In genomic region chr7:32298403-32299132, GRCh38 we compare ENCODE assay signal across 8 cellular contexts.
A peak's percentile ranks its signal among the peaks of the same experiment; 100 is the strongest.
DNase-seq lines count a peak whose midpoint lies in the region; ATAC-seq, FAIRE-seq and TF ChIP-seq lines count a peak whose summit lies in the region.

No MANE protein-coding gene starts in this region.

- H3K4me3 ChIP-seq in coronary artery (peak overlapping the region; percentile 67), mesodermal cell (ENCODE audit: extremely low read depth, insufficient read depth, low read length, poor library complexity, severe bottlenecking) (peak overlapping the region; percentile 50)

- ATAC-seq in activated T-cell treated with anti-CD3 and anti-CD28 coated beads, Interleukin-2, amount 50 U/mL, for 72 hours (replicated peaks in 1 of 2), result no peak
- ATAC-seq in GM21390 (IDR thresholded peaks at IDR 0.05; ENCODE audit: unreplicated experiment), result no peak
- ATAC-seq in effector memory CD8-positive, alpha-beta T cell (replicated peaks), result no peak

- H3K4me3 Mint-ChIP-seq in activated T-cell treated with anti-CD3 and anti-CD28 coated beads, Interleukin-2, amount 50 U/mL, for 72 hours, result peak overlapping the region; percentile 51 to 73
- H3K4me3 Mint-ChIP-seq in effector memory CD8-positive, alpha-beta T cell, result no peak overlapping the region

- H3K9me3 ChIP-seq in mesodermal cell (ENCODE audit: control insufficient read depth, low read length), result no peaks in the 10 kb centered on the region

- H3K36me3 ChIP-seq in mesodermal cell (ENCODE audit: control insufficient read depth, insufficient read depth, low read length), result no peaks in the 10 kb centered on the region

- H3K27ac Mint-ChIP-seq in activated T-cell treated with anti-CD3 and anti-CD28 coated beads, Interleukin-2, amount 50 U/mL, for 72 hours, result no peak overlapping the region
- H3K27ac Mint-ChIP-seq in effector memory CD8-positive, alpha-beta T cell, result no peak overlapping the region

- DNase-seq in activated T-cell treated with anti-CD3 and anti-CD28 coated beads, Interleukin-2, amount 50 U/mL, for 72 hours, result no peak
- no peak for DNase-seq in activated T-cell treated with anti-CD3 and anti-CD28 coated beads, Interleukin-2, amount 50 U/mL, for 48 hours
- DNase-seq in coronary artery (ENCODE audit: low spot score) (no peak), urothelium cell line (ENCODE audit: low spot score) (peak; percentile 50), OCI-M1 (lab: John Stamatoyannopoulos, UW) (no peak)
- no peak for DNase-seq in effector memory CD8-positive, alpha-beta T cell

- H3K27me3 Mint-ChIP-seq in activated T-cell treated with anti-CD3 and anti-CD28 coated beads, Interleukin-2, amount 50 U/mL, for 72 hours (ENCODE audit: low read depth), result peaks cover 76% of the 10 kb centered on the region
- peaks cover 39 to 47% of the 10 kb centered on the region in 2 donors for H3K27me3 Mint-ChIP-seq in effector memory CD8-positive, alpha-beta T cell

- H3K4me1 ChIP-seq in mesodermal cell (ENCODE audit: control insufficient read depth, insufficient read depth, low read length, poor library complexity, severe bottlenecking), result peaks cover 5% of the 10 kb centered on the region

- H3K9me3 Mint-ChIP-seq in activated T-cell treated with anti-CD3 and anti-CD28 coated beads, Interleukin-2, amount 50 U/mL, for 72 hours, result no peaks in the 10 kb centered on the region
- H3K9me3 Mint-ChIP-seq in effector memory CD8-positive, alpha-beta T cell, result peaks cover 0 to 6% of the 10 kb centered on the region in 2 donors

- peaks cover 3% of the 10 kb centered on the region in 2 donors for H3K36me3 Mint-ChIP-seq in activated T-cell treated with anti-CD3 and anti-CD28 coated beads, Interleukin-2, amount 50 U/mL, for 72 hours (ENCODE audit: insufficient read depth in 2 of 2)
- H3K36me3 Mint-ChIP-seq in effector memory CD8-positive, alpha-beta T cell (ENCODE audit: insufficient read depth), result no peaks in the 10 kb centered on the region

- no peak for TF ChIP-seq CTCF in coronary artery (IDR thresholded peaks at IDR 0.05)

- no peak for FAIRE-seq in urothelium cell line (lab: Jason Lieb, UNC)

- WGBS in mesodermal cell (ENCODE audit: insufficient coverage in 2 of 2), 2 experiments, result 0 to 1% methylated on average over 52 to 66 of the region's 80 CpGs

- peaks cover 12% of the 10 kb centered on the region for H3K4me1 Mint-ChIP-seq in activated T-cell treated with anti-CD3 and anti-CD28 coated beads, Interleukin-2, amount 50 U/mL, for 72 hours (ENCODE audit: low read depth)
- peaks cover 0 to 5% of the 10 kb centered on the region in 2 donors for H3K4me1 Mint-ChIP-seq in effector memory CD8-positive, alpha-beta T cell (ENCODE audit: low read depth in 2 of 2)

- peak overlapping the region in 1 of 2 donors; percentile 22 for H3K27ac ChIP-seq in coronary artery
- no peak overlapping the region for H3K27ac ChIP-seq in mesodermal cell (ENCODE audit: low read depth, low read length, severe bottlenecking)

Comparison
In these comparisons a context has a peak if more than half of its experiments do, and no peak if none do; other contexts are left out.
1. H3K4me3 Mint-ChIP-seq: peak in activated T-cell treated with anti-CD3 and anti-CD28 coated beads, Interleukin-2, amount 50 U/mL, for 72 hours (2 of 2); none in effector memory CD8-positive, alpha-beta T cell (0 of 2).